Comparison of ENCODE assay signal across 9 cellular contexts in the genomic region with DNA sequence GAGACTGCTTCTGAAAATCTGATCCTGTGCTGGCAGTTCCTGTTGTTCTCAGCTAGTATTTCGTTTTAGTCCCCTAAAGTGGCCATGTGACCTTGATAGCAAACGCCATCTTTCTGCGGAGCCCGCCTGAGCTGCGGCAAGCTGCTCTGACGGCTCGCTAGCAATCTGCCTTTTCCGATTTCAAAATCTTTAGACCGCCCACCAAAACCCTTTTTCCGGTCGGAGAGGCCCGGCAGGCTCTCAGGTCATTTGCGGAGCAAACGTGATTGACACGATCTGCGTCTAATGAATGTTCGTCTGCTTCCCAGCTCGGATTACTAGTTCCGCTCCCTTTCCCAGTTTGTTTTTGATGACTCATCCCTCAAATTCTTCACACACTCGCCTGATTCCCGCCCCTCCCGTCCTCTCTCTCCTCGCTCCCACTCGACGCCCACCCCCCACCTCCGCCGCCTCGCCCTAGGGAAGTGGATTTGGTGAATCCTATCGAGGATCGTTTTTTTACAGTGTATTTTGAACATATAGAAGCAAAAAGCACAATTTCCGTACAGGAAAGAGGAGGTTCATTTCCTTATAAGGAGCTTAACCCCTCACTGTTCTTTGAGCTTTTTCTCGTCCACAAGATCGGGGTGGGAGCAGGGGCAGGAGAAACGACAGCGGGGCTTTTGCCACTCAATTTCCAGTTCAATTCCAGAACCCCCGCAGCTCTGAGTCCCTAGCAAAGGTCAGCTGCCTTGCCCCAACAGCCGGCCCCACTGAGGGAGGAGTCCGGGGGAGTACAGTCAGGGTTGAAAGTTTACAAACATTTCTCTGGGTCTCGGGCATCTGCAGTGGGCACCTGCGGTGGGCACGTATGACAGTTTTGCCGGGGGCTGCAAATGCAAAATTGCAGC.
DNase-seq lines count a peak whose midpoint lies in the region; ATAC-seq, FAIRE-seq and TF ChIP-seq lines count a peak whose summit lies in the region.
"Had no signal": no experiment of that assay in that cellular context is flagged by ENCODE, and none has a peak within 500 bp of the region (broad histone marks: within the 10 kb centered on the region; RNA-seq: fewer than 3 reads in every experiment).

No MANE protein-coding gene starts in this region.

- H3K4me3 ChIP-seq in AG09309 (ENCODE audit: control insufficient read depth, low read depth, low read length): peak overlapping the region; percentile 45
- H3K4me3 ChIP-seq: SJSA1 had no signal

- no peak for TF ChIP-seq CTCF in AG09309 (IDR thresholded peaks at IDR 0.05; ENCODE audit: control insufficient read depth, insufficient read depth, low read depth, low read length, missing control alignments)

- DNase-seq in AG09309 (ENCODE audit: low read depth) (peak; percentile 92), NCI-H345 treated with DMSO at 0.1 percent for 48 hours (lab: John Stamatoyannopoulos, UW; ENCODE audit: unreplicated experiment) (peak; percentile 93), kidney glomerular epithelial cell (lab: John Stamatoyannopoulos, UW) (peak; percentile 82)
- DNase-seq in activated CD4-positive, alpha-beta T cell treated with anti-CD3 and anti-CD28 coated beads for 4 hours: peak; percentile 74 to 77
- DNase-seq in stimulated activated CD4-positive, alpha-beta T cell treated with anti-CD3 and anti-CD28 coated beads, Interleukin-15, amount 100 ng/mL, for 48 hours (ENCODE audit: low read depth in 2 of 2): peak; percentile 66 to 74

- FAIRE-seq in colon (lab: Jason Lieb, UNC): peak; percentile 51

- ATAC-seq in GM19023 (IDR thresholded peaks at IDR 0.05; ENCODE audit: unreplicated experiment): peak; percentile 91
- ATAC-seq in HG03196 (IDR thresholded peaks at IDR 0.05; ENCODE audit: unreplicated experiment): peak; percentile 92

Comparison
In these comparisons a context has a peak if more than half of its experiments do, and no peak if none do; other contexts are left out.
1. Peak in every context shown above with its lines: DNase-seq, ATAC-seq and H3K4me3 ChIP-seq.